In genomic region chr15:79815468-79815867, GRCh38 we compare ENCODE assay signal across 19 cellular contexts.
"Had no signal": no experiment of that assay in that cellular context is flagged by ENCODE, and none has a peak within 500 bp of the region (broad histone marks: within the 10 kb centered on the region; RNA-seq: fewer than 3 reads in every experiment).

No MANE protein-coding gene starts in this region.

- FAIRE-seq: islet of Langerhans had no signal

- H3K36me3 ChIP-seq: cardiac muscle cell, left lung had no signal

- H3K27me3 ChIP-seq: cardiac muscle cell, left lung had no signal

- H3K9ac ChIP-seq: SK-N-SH had no signal

- H3K4me2 ChIP-seq: SK-N-SH had no signal

- ATAC-seq: activated T-helper 17 cell treated with anti-CD3 and anti-CD28 coated beads, Interleukin-2, amount 50 U/mL, for 72 hours; left lung; natural killer cell; sciatic nerve; stimulated activated naive CD8-positive, alpha-beta T cell treated with anti-CD3 and anti-CD28 coated beads, Interleukin-15, amount 100 ng/mL, for 72 hours; T-cell had no signal

- H3K4me3 ChIP-seq: cardiac muscle cell, left lung had no signal

- H3K27ac ChIP-seq: cardiac muscle cell, left lung had no signal

- H3K9me3 ChIP-seq: SK-N-SH had no signal

- DNase-seq: activated CD4-positive, alpha-beta T cell treated with anti-CD3 and anti-CD28 coated beads for 1 hour; activated CD4-positive, alpha-beta T cell treated with anti-CD3 and anti-CD28 coated beads, Interleukin-2, amount 50 U/mL, for 4 hours; activated naive CD4-positive, alpha-beta T cell treated with anti-CD3 and anti-CD28 coated beads for 36 hours; activated T-cell treated with anti-CD3 and anti-CD28 coated beads for 4 hours; cortex of kidney; effector memory CD4-positive, alpha-beta T cell; foreskin fibroblast; left lung; mesenchymal stem cell; natural killer cell; SK-N-SH; stimulated activated CD4-positive, alpha-beta T cell treated with anti-CD3 and anti-CD28 coated beads, Interleukin-1b, Interleukin-23, amount 100 ng/mL, for 48 hours; stimulated activated naive CD8-positive, alpha-beta T cell treated with anti-CD3 and anti-CD28 coated beads, Interleukin-15, amount 100 ng/mL, for 72 hours; T-cell; T-helper 9 cell had no signal

- H3K4me1 ChIP-seq: left lung had no signal
